In the genomic region with DNA sequence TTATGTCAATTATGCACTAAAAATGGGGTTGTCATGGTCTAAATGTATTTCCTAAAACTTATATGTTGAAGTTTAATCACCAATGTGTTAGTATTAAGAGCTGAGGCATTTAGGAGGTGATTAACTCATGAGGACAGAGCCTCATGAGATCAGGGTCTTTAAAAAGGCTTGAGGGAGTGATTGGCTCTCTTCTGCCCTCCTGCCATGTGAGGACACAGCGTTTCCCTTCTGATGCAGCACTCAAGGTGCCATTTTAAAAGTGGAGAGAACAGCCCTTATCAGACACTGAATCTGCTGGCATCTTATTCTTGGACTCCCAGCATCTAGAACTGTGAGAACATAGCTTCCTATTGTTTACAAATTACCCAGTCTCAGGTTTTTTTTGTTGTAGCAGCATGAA, we compare ENCODE assay signal across 1 cellular context.
TF ChIP-seq lines count a peak whose summit lies in the region.

No MANE protein-coding gene starts in this region.

TF ChIP-seq in GM23338, 12 proteins besides CTCF, POLR2A, EP300 and RAD21 (continued from another document):
- TF ChIP-seq JUNB (IDR thresholded peaks at IDR 0.05; ENCODE audit: unreplicated experiment), result no peak
